In the genomic region with DNA sequence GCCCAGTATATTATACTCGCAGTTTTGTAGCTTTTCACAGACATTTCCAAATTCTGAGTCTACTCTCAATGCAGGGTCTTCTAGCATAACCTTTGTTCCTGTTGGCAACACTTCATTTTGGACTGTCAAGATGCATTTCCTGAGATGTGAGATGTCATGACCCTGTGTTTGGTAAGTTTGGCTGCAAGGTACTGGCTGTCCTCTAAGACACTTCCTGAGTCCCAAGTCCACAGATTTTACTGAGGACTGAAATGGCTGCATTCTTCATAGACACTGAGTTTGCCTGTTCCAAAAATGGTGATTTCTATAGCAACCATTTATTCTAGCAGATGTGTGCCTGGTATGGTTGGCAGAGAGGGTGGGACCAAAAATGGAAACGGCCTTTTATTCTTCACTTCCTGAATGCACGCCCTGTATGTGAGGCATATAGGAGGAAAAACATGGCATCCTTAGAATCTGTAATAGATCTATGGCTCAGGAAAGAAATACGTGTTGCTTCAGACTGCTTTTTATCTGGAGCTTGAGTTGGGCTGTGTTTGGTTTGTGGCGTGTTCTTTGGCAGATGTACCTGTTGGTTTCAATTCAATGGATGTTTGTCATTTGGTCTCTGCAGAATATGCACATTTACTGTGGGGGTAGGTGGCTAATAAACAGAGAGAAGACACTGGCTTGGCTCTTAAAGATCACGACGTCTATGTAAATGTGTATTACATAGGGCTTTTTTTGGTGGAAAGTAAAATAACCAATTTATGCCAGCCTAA, we compare ENCODE assay signal across 22 cellular contexts.
DNase-seq lines count a peak whose midpoint lies in the region; ATAC-seq and TF ChIP-seq lines count a peak whose summit lies in the region.
"Had no signal": no experiment of that assay in that cellular context is flagged by ENCODE, and none has a peak within 500 bp of the region (broad histone marks: within the 10 kb centered on the region; RNA-seq: fewer than 3 reads in every experiment).

No MANE protein-coding gene starts in this region.

- intact Hi-C loops in natural killer cell (cut with micrococcal nuclease) (no loop called here), tibial artery (cut with DNase I; ENCODE audit: low total_unique reads) (no loop called here)

- no peak for ATAC-seq in activated naive CD8-positive, alpha-beta T cell treated with anti-CD3 and anti-CD28 coated beads, Interleukin-2, amount 10 ng/mL, durations not matched to agents 7 days and 5 days (ENCODE audit: low read depth)
- ATAC-seq in natural killer cell = peak in 2 of 3 donors; percentile 21 to 36
- ATAC-seq: activated T-cell treated with anti-CD3 and anti-CD28 coated beads, Interleukin-2, amount 50 U/mL, for 4 hours; effector memory CD8-positive, alpha-beta T cell had no signal

- H3K27me3 Mint-ChIP-seq in activated naive CD8-positive, alpha-beta T cell treated with anti-CD3 and anti-CD28 coated beads, Interleukin-2, amount 10 ng/mL, durations not matched to agents 7 days and 5 days = peaks cover 9% of the 10 kb centered on the region
- no peaks in the 10 kb centered on the region for H3K27me3 Mint-ChIP-seq in activated naive CD8-positive, alpha-beta T cell treated with anti-CD3 and anti-CD28 coated beads for 36 hours
- no peaks in the 10 kb centered on the region for H3K27me3 Mint-ChIP-seq in natural killer cell (ENCODE audit: low read depth in 2 of 2)

- no peak for DNase-seq in activated naive CD8-positive, alpha-beta T cell treated with anti-CD3 and anti-CD28 coated beads, Interleukin-2, amount 10 ng/mL, durations not matched to agents 7 days and 5 days
- no peak for DNase-seq in activated naive CD8-positive, alpha-beta T cell treated with anti-CD3 and anti-CD28 coated beads for 36 hours
- DNase-seq in coronary artery (ENCODE audit: low spot score) = no peak
- DNase-seq in natural killer cell = no peak
- no peak for DNase-seq in tibial artery
- no peak for DNase-seq in NK-92 (lab: John Stamatoyannopoulos, UW; ENCODE audit: unreplicated experiment)
- no peak for DNase-seq in amygdala (lab: John Stamatoyannopoulos, UW)
- no peak for DNase-seq in Ammon's horn (ENCODE audit: low spot score)
- DNase-seq: activated CD4-positive, alpha-beta T cell treated with anti-CD3 and anti-CD28 coated beads for 1 hour; activated CD8-positive, alpha-beta memory T cell treated with anti-CD3 and anti-CD28 coated beads for 24 hours; activated naive CD4-positive, alpha-beta T cell treated with Interleukin-2 at 50 U/mL for 16 hours; activated T-cell treated with anti-CD3 and anti-CD28 coated beads, Interleukin-2, amount 50 U/mL, for 4 hours; C1 segment of cervical spinal cord; effector memory CD8-positive, alpha-beta T cell; glutamatergic neuron; naive B cell; NCI-H1417; NCI-H526 treated with DMSO at 0.1 percent for 48 hours; stimulated activated CD4-positive, alpha-beta T cell treated with anti-CD3 and anti-CD28 coated beads, Interleukin-2, amount 100 ng/mL, for 24 hours; stimulated activated naive CD4-positive, alpha-beta T cell treated with Interleukin-2 at 50 U/mL for 16 hours; SW 1271 had no signal

- H3K27ac ChIP-seq in coronary artery (peak overlapping the region in 1 of 2 donors; percentile 68), tibial artery (peak overlapping the region; percentile 30 to 37)

- no peak overlapping the region for H3K4me3 Mint-ChIP-seq in activated naive CD8-positive, alpha-beta T cell treated with anti-CD3 and anti-CD28 coated beads, Interleukin-2, amount 10 ng/mL, durations not matched to agents 7 days and 5 days
- H3K4me3 Mint-ChIP-seq in activated naive CD8-positive, alpha-beta T cell treated with anti-CD3 and anti-CD28 coated beads for 36 hours = no peak overlapping the region
- peak overlapping the region; percentile 49 for H3K4me3 Mint-ChIP-seq in natural killer cell
- H3K4me3 Mint-ChIP-seq: activated T-cell treated with anti-CD3 and anti-CD28 coated beads, Interleukin-2, amount 50 U/mL, for 4 hours; effector memory CD8-positive, alpha-beta T cell; memory B cell had no signal

- H3K9me3 ChIP-seq in tibial artery = no peaks in the 10 kb centered on the region

- no peaks in the 10 kb centered on the region for H3K27me3 ChIP-seq in tibial artery

- H3K4me1 Mint-ChIP-seq in activated naive CD8-positive, alpha-beta T cell treated with anti-CD3 and anti-CD28 coated beads, Interleukin-2, amount 10 ng/mL, durations not matched to agents 7 days and 5 days = no peaks in the 10 kb centered on the region
- H3K4me1 Mint-ChIP-seq in activated naive CD8-positive, alpha-beta T cell treated with anti-CD3 and anti-CD28 coated beads for 36 hours = peaks cover 2% of the 10 kb centered on the region
- H3K4me1 Mint-ChIP-seq in natural killer cell = peaks cover 93 to 94% of the 10 kb centered on the region in 2 donors
- H3K4me1 Mint-ChIP-seq: memory B cell had no signal

- POLR2A ChIA-PET in activated naive CD8-positive, alpha-beta T cell treated with anti-CD3 and anti-CD28 coated beads, Interleukin-2, amount 10 ng/mL, durations not matched to agents 7 days and 5 days (lab: Charles Lee) = no interaction called here

- peak overlapping the region; percentile 16 for H3K27ac Mint-ChIP-seq in activated naive CD8-positive, alpha-beta T cell treated with anti-CD3 and anti-CD28 coated beads, Interleukin-2, amount 10 ng/mL, durations not matched to agents 7 days and 5 days
- H3K27ac Mint-ChIP-seq in activated naive CD8-positive, alpha-beta T cell treated with anti-CD3 and anti-CD28 coated beads for 36 hours = no peak overlapping the region
- H3K27ac Mint-ChIP-seq in natural killer cell = peak overlapping the region; percentile 85 to 88
- H3K27ac Mint-ChIP-seq: memory B cell had no signal

- H3K36me3 ChIP-seq in tibial artery = peaks cover 31 to 75% (median 61%) of the 10 kb centered on the region in 3 donors

- H3K4me1 ChIP-seq in tibial artery = peaks cover 0 to 100% (median 90%) of the 10 kb centered on the region in 4 donors

- no peak for TF ChIP-seq CTCF in coronary artery (IDR thresholded peaks at IDR 0.05)
- no peak for TF ChIP-seq CTCF in natural killer cell (IDR thresholded peaks at IDR 0.05)
- TF ChIP-seq CTCF in tibial artery (IDR thresholded peaks at IDR 0.05) = no peak

- H3K4me3 ChIP-seq in coronary artery (peak overlapping the region; percentile 40), tibial artery (no peak overlapping the region)

- no peaks in the 10 kb centered on the region for H3K9me3 Mint-ChIP-seq in activated naive CD8-positive, alpha-beta T cell treated with anti-CD3 and anti-CD28 coated beads, Interleukin-2, amount 10 ng/mL, durations not matched to agents 7 days and 5 days
- H3K9me3 Mint-ChIP-seq in activated naive CD8-positive, alpha-beta T cell treated with anti-CD3 and anti-CD28 coated beads for 36 hours = no peaks in the 10 kb centered on the region
- no peaks in the 10 kb centered on the region for H3K9me3 Mint-ChIP-seq in natural killer cell
- H3K9me3 Mint-ChIP-seq: activated T-cell treated with anti-CD3 and anti-CD28 coated beads, Interleukin-2, amount 50 U/mL, for 4 hours; effector memory CD8-positive, alpha-beta T cell; memory B cell; naive B cell had no signal

- H3K36me3 Mint-ChIP-seq in activated naive CD8-positive, alpha-beta T cell treated with anti-CD3 and anti-CD28 coated beads, Interleukin-2, amount 10 ng/mL, durations not matched to agents 7 days and 5 days = no peaks in the 10 kb centered on the region
- no peaks in the 10 kb centered on the region for H3K36me3 Mint-ChIP-seq in activated naive CD8-positive, alpha-beta T cell treated with anti-CD3 and anti-CD28 coated beads for 36 hours
- no peaks in the 10 kb centered on the region for H3K36me3 Mint-ChIP-seq in natural killer cell
